Comparison of ENCODE assay signal across 30 cellular contexts in genomic region chr5:9398227-9398626, GRCh38.
"Had no signal": no experiment of that assay in that cellular context is flagged by ENCODE, and none has a peak within 500 bp of the region (broad histone marks: within the 10 kb centered on the region; RNA-seq: fewer than 3 reads in every experiment).

No MANE protein-coding gene starts in this region.

- FAIRE-seq: colon, endometrium, islet of Langerhans, small intestine, urothelium cell line had no signal

- ATAC-seq: left ventricle myocardium superior; sciatic nerve; stimulated activated effector memory CD8-positive, alpha-beta T cell treated with anti-CD3 and anti-CD28 coated beads, Interleukin-12 subunit alpha, Interleukin-12 subunit beta, amount 100 ng/mL, for 72 hours had no signal

- DNase-seq: activated CD4-positive, alpha-beta memory T cell treated with anti-CD3 and anti-CD28 coated beads for 36 hours; activated CD4-positive, alpha-beta T cell treated with anti-CD3 and anti-CD28 coated beads, Interleukin-2, amount 10 ng/mL, durations not matched to agents 24 days and 14 days; activated CD4-positive, CD25-positive, alpha-beta regulatory T cell treated with anti-CD3 and anti-CD28 coated beads, Interleukin-2, amount 50 U/mL, for 72 hours; activated CD8-positive, alpha-beta memory T cell treated with anti-CD3 and anti-CD28 coated beads, Interleukin-2, amount 50 U/mL, for 4 hours; activated effector memory CD4-positive, alpha-beta T cell treated with anti-CD3 and anti-CD28 coated beads, Interleukin-2, amount 50 U/mL, for 16 hours; activated naive CD4-positive, alpha-beta T cell treated with anti-CD3 and anti-CD28 coated beads for 36 hours; activated naive CD8-positive, alpha-beta T cell treated with anti-CD3 and anti-CD28 coated beads for 36 hours; activated T-cell treated with anti-CD3 and anti-CD28 coated beads, Interleukin-2, amount 50 U/mL, for 1 hour; adrenal gland; effector CD8-positive, alpha-beta T cell; esophagus squamous epithelium; foreskin fibroblast; heart left ventricle; left ventricle myocardium superior; mammary epithelial cell; naive B cell; nephron progenitor cell; ovary; small intestine; stimulated activated CD4-positive, alpha-beta T cell treated with anti-CD3 and anti-CD28 coated beads, Interleukin-4, amount 100 ng/mL, for 24 hours; T-helper 2 cell; trophoblast cell had no signal

- H3K4me3 ChIP-seq: adrenal gland, breast epithelium, esophagus squamous epithelium, heart left ventricle, ovary, thoracic aorta had no signal
